Comparison of ENCODE assay signal across 1 cellular context in genomic region chr7:103660455-103661371, GRCh38.
TF ChIP-seq lines count a peak whose summit lies in the region.

No MANE protein-coding gene starts in this region.

TF ChIP-seq in liver, 16 proteins besides CTCF, POLR2A, EP300 and RAD21 (continued from another document):
- peak; percentile 82 for TF ChIP-seq YY1 (IDR thresholded peaks at IDR 0.05)
- peak in 1 of 2 donors; percentile 93 for TF ChIP-seq JUND (IDR thresholded peaks at IDR 0.05)
- no peak for TF ChIP-seq NR2F2 (IDR thresholded peaks at IDR 0.05)
- peak; percentile 57 for TF ChIP-seq SP1 (IDR thresholded peaks at IDR 0.05)
- peak; percentile 2 for TF ChIP-seq HNF4G (IDR thresholded peaks at IDR 0.05)
- peak; percentile 95 for TF ChIP-seq FOXA2 (IDR thresholded peaks at IDR 0.05)
- no peak for TF ChIP-seq TAF1 (conservative IDR thresholded peaks at IDR 0.05)
- peak in 1 of 2 donors; percentile 93 for TF ChIP-seq RXRA (IDR thresholded peaks at IDR 0.05)
